ENCODE assay signal across 8 cellular contexts in genomic region chr11:102831128-102831708, GRCh38. TPM values are rescaled to one million over a fixed set of nuclear protein-coding genes. Genes with fewer than 3 reads are reported as not detected.
A peak's percentile ranks its signal among the peaks of the same experiment; 100 is the strongest.
DNase-seq lines count a peak whose midpoint lies in the region; ATAC-seq and TF ChIP-seq lines count a peak whose summit lies in the region.
"Had no signal": no experiment of that assay in that cellular context is flagged by ENCODE, and none has a peak within 500 bp of the region (broad histone marks: within the 10 kb centered on the region; RNA-seq: fewer than 3 reads in every experiment).

No MANE protein-coding gene starts in this region.

- intact Hi-C loops in activated CD8-positive, alpha-beta T cell treated with anti-CD3 and anti-CD28 coated beads for 36 hours (cut with micrococcal nuclease) = no loop called here
- intact Hi-C loops in left ventricle myocardium superior (cut with micrococcal nuclease) = no loop called here

- peak; percentile 23 for TF ChIP-seq CTCF in GM20000 (IDR thresholded peaks at IDR 0.05; ENCODE audit: extremely low read depth, missing control alignments)
- no peak for TF ChIP-seq CTCF in activated CD8-positive, alpha-beta T cell treated with anti-CD3 and anti-CD28 coated beads for 36 hours (IDR thresholded peaks at IDR 0.05)

- DNase-seq in GM20000 (ENCODE audit: low spot score) (peak; percentile 11), left ventricle myocardium superior (peak; percentile 54), COLO829 (ENCODE audit: low spot score) (no peak)
- DNase-seq in activated CD8-positive, alpha-beta T cell treated with anti-CD3 and anti-CD28 coated beads for 36 hours = peak; percentile 48
- peak; percentile 26 for DNase-seq in stimulated activated CD8-positive, alpha-beta memory T cell treated with anti-CD3 and anti-CD28 coated beads, Interleukin-4, amount 100 ng/mL, for 48 hours

- H3K4me1 Mint-ChIP-seq in activated CD8-positive, alpha-beta T cell treated with anti-CD3 and anti-CD28 coated beads for 36 hours (ENCODE audit: low read depth) = no peaks in the 10 kb centered on the region

- peaks cover 27% of the 10 kb centered on the region for H3K27me3 Mint-ChIP-seq in activated CD8-positive, alpha-beta T cell treated with anti-CD3 and anti-CD28 coated beads for 36 hours

- CTCF ChIA-PET in activated CD8-positive, alpha-beta T cell treated with anti-CD3 and anti-CD28 coated beads for 36 hours (lab: Charles Lee) = interaction anchor here (0.8 to 1.3 kb wide), 3 partner anchors 11 to 115 kb away, joined by 3 to 4 read pairs (median 3); no protein-coding TSS in a partner anchor

- no peak overlapping the region for H3K27ac Mint-ChIP-seq in activated CD8-positive, alpha-beta T cell treated with anti-CD3 and anti-CD28 coated beads for 36 hours

- no peak for ATAC-seq in activated CD8-positive, alpha-beta T cell treated with anti-CD3 and anti-CD28 coated beads for 36 hours
- ATAC-seq in left ventricle myocardium superior = no peak
- ATAC-seq in HG03342 (IDR thresholded peaks at IDR 0.05; ENCODE audit: unreplicated experiment) = no peak
- ATAC-seq in GM19467 (IDR thresholded peaks at IDR 0.05; ENCODE audit: unreplicated experiment) = no peak

- no peak overlapping the region for H3K4me3 Mint-ChIP-seq in activated CD8-positive, alpha-beta T cell treated with anti-CD3 and anti-CD28 coated beads for 36 hours

- H3K9me3 Mint-ChIP-seq in activated CD8-positive, alpha-beta T cell treated with anti-CD3 and anti-CD28 coated beads for 36 hours = no peaks in the 10 kb centered on the region

- no peaks in the 10 kb centered on the region for H3K36me3 Mint-ChIP-seq in activated CD8-positive, alpha-beta T cell treated with anti-CD3 and anti-CD28 coated beads for 36 hours (ENCODE audit: low read depth)

- POLR2A ChIA-PET in activated CD8-positive, alpha-beta T cell treated with anti-CD3 and anti-CD28 coated beads for 36 hours (lab: Charles Lee) = no interaction called here

RNA-seq across cellular contexts. Expression of gene MMP3, which starts 12.2 kb away (rescaled TPM):
- total RNA-seq in activated CD8-positive, alpha-beta T cell treated with anti-CD3 and anti-CD28 coated beads for 36 hours = not detected
- total RNA-seq in left ventricle myocardium superior = not detected
- total RNA-seq: pulmonary artery endothelial cell had no signal

RNA-seq across cellular contexts. Expression of gene MMP1, which starts 33.3 kb away (rescaled TPM):
- total RNA-seq in activated CD8-positive, alpha-beta T cell treated with anti-CD3 and anti-CD28 coated beads for 36 hours = not detected
- not detected for total RNA-seq in left ventricle myocardium superior

RNA-seq across cellular contexts. Expression of gene MMP12, which starts 43.6 kb away (rescaled TPM):
- not detected for total RNA-seq in activated CD8-positive, alpha-beta T cell treated with anti-CD3 and anti-CD28 coated beads for 36 hours
- total RNA-seq in left ventricle myocardium superior = not detected
- total RNA-seq: pulmonary artery endothelial cell had no signal

RNA-seq across cellular contexts. Expression of gene MMP10, which starts 50.8 kb away (rescaled TPM):
- total RNA-seq in activated CD8-positive, alpha-beta T cell treated with anti-CD3 and anti-CD28 coated beads for 36 hours = not detected
- total RNA-seq in left ventricle myocardium superior = not detected
